Comparison of ENCODE assay signal across 8 cellular contexts in genomic region chr3:138174421-138175122, GRCh38. TPM values are rescaled to one million over a fixed set of nuclear protein-coding genes. Genes with fewer than 3 reads are reported as not detected.
DNase-seq lines count a peak whose midpoint lies in the region; ATAC-seq, FAIRE-seq and TF ChIP-seq lines count a peak whose summit lies in the region.

Gene DBR1 (minus strand): TSS chr3:138174921. CDS start chr3:138174795, 126 bp downstream.

- H3K9ac ChIP-seq in adipocyte (ENCODE audit: low read length) (peak within 1 kb of the TSS; percentile 89), trophoblast cell (ENCODE audit: low read length) (peak within 1 kb of the TSS; percentile 73)

- in situ Hi-C loops in transverse colon (cut with MboI; ENCODE audit: low pct_ligation_motif_present in 1 of 4, low pct_unique_long_range_greater_than_20kb in 1 of 4, low sequenced_read_pairs in 3 of 4): no loop called here

- H3K9me3 ChIP-seq in adipocyte (ENCODE audit: control insufficient read depth, low read length) (no peaks in the 10 kb centered on the region), trophoblast cell (ENCODE audit: insufficient read depth, low read depth, low read length) (no peaks in the 10 kb centered on the region), transverse colon (no peaks in the 10 kb centered on the region)

- DNase-seq in GM12892 (ENCODE audit: insufficient read length) (peak; percentile 48), NCI-H1417 treated with DMSO at 0.1 percent for 48 hours (lab: John Stamatoyannopoulos, UW) (peak; percentile 69), T-cell (peak; percentile 49 to 77 (median 66)), adipocyte (ENCODE audit: low read depth) (peak; percentile 95), cardiac septum (ENCODE audit: low spot score) (peak; percentile 82), trophoblast cell (peak; percentile 75 to 89), transverse colon (peak; percentile 86)

- CTCF ChIA-PET in T-cell (lab: Charles Lee): interaction anchor here (0.5 to 3.6 kb wide), 8 partner anchors 8 to 1196 kb away, joined by 3 to 23 read pairs (median 4); partner anchors contain the start of gene ARMC8 (in 1 of the 2)

- no peaks in the 10 kb centered on the region for H3K27me3 Mint-ChIP-seq in T-cell

- H3K4me2 ChIP-seq in trophoblast cell (ENCODE audit: low read length): peak within 1 kb of the TSS; percentile 74

- no peaks in the 10 kb centered on the region for H3K27me3 ChIP-seq in adipocyte (replicated peaks; ENCODE audit: control insufficient read depth, insufficient read depth, low read length)
- H3K27me3 ChIP-seq in trophoblast cell (ENCODE audit: insufficient read depth, low read length): no peaks in the 10 kb centered on the region
- no peaks in the 10 kb centered on the region for H3K27me3 ChIP-seq in transverse colon

- H2BK120ac ChIP-seq in trophoblast cell (ENCODE audit: insufficient read depth, low read length, poor library complexity): peak within 1 kb of the TSS; percentile 18

- peak within 1 kb of the TSS; percentile 94 for H3K18ac ChIP-seq in trophoblast cell (ENCODE audit: low read length)

- H3K4ac ChIP-seq in trophoblast cell (ENCODE audit: low read depth, low read length): peak within 1 kb of the TSS; percentile 96

- intact Hi-C loops in cardiac septum (cut with DNase I) (loop anchor here (5.0 kb wide), 1 partner anchor 107 kb away; no protein-coding TSS in a partner anchor), transverse colon (cut with DNase I; ENCODE audit: low total_unique reads) (no loop called here)

- H3K4me3 ChIP-seq in adipocyte (ENCODE audit: low read length): peak within 1 kb of the TSS; percentile 91
- peak within 1 kb of the TSS; percentile 82 for H3K4me3 ChIP-seq in trophoblast cell (ENCODE audit: low read depth, low read length)
- peak within 1 kb of the TSS; percentile 54 to 88 (median 70) for H3K4me3 ChIP-seq in transverse colon

- H2AK5ac ChIP-seq in trophoblast cell (ENCODE audit: low read length): no peak within 1 kb of the TSS

- peak within 1 kb of the TSS; percentile 86 to 99 (median 98) for H3K4me3 Mint-ChIP-seq in T-cell

- H3K27ac Mint-ChIP-seq in T-cell: peak within 1 kb of the TSS; percentile 97 to 100

- H3K79me1 ChIP-seq in trophoblast cell (ENCODE audit: low read length): peaks cover 5% of the 10 kb centered on the region

- no peak for TF ChIP-seq EP300 in transverse colon (IDR thresholded peaks at IDR 0.05; ENCODE audit: low read depth)

- ATAC-seq in HG02798 (IDR thresholded peaks at IDR 0.05; ENCODE audit: poor library complexity, unreplicated experiment) (peak; percentile 94), T-cell (replicated peaks in 1 of 4) (peak; percentile 90 to 93 (median 92))

- peak within 1 kb of the TSS; percentile 99 for H3K14ac ChIP-seq in trophoblast cell (ENCODE audit: low read length)

- H3K36me3 ChIP-seq in adipocyte (ENCODE audit: control insufficient read depth, insufficient read depth, low read length, severe bottlenecking) (peaks cover 23% of the 10 kb centered on the region), trophoblast cell (ENCODE audit: control insufficient read depth in 1 of 2, insufficient read depth in 2 of 2, low read length in 2 of 2) (peaks cover 5 to 6% of the 10 kb centered on the region in 2 experiments), transverse colon (peaks cover 0 to 14% (median 4%) of the 10 kb centered on the region in 4 donors)

- peak within 1 kb of the TSS; percentile 92 for H2BK5ac ChIP-seq in trophoblast cell (ENCODE audit: low read depth, low read length, poor library complexity)

- no peaks in the 10 kb centered on the region for H3K9me3 Mint-ChIP-seq in T-cell

- H3K36me3 Mint-ChIP-seq in T-cell: peaks cover 11% of the 10 kb centered on the region

- H3K23ac ChIP-seq in trophoblast cell (ENCODE audit: low read length): no peak within 1 kb of the TSS

- peak; percentile 91 for FAIRE-seq in GM12892 (lab: Jason Lieb, UNC)

- TF ChIP-seq POLR2A in GM12892 (IDR thresholded peaks at IDR 0.05; ENCODE audit: low read depth, low read length) (peak; percentile 96), transverse colon (IDR thresholded peaks at IDR 0.05) (peak; percentile 94)

- POLR2A ChIA-PET in T-cell (lab: Charles Lee): interaction anchor here in 1 of 2 donors (0.5 to 2.3 kb wide), 5 partner anchors 12 to 1215 kb away, joined by 3 to 23 read pairs (median 6); partner anchors contain the start of genes ARMC8 and COPB2

- peaks cover 4% of the 10 kb centered on the region for H3K79me2 ChIP-seq in trophoblast cell (ENCODE audit: control insufficient read depth, insufficient read depth, low read length, poor library complexity)

- H2BK12ac ChIP-seq in trophoblast cell (ENCODE audit: low read length): no peak within 1 kb of the TSS

- TF ChIP-seq CTCF in transverse colon (IDR thresholded peaks at IDR 0.05): peak in 1 of 5 experiments; percentile 22

- H2AFZ ChIP-seq in trophoblast cell (ENCODE audit: insufficient read depth, low read length, poor library complexity): peak within 1 kb of the TSS; percentile 93

- peak within 1 kb of the TSS; percentile 97 for H4K12ac ChIP-seq in trophoblast cell (ENCODE audit: low read depth, low read length)

- WGBS in trophoblast cell (ENCODE audit: extremely low coverage, insufficient coverage, insufficient read length): no CpG with 5 or more reads among the region's 38 CpGs
- 0% methylated on average over 2 to 38 of the region's 38 CpGs for WGBS in transverse colon (ENCODE audit: low coverage in 1 of 2), 2 donors

- peaks cover 3% of the 10 kb centered on the region for H3K4me1 ChIP-seq in adipocyte (ENCODE audit: control insufficient read depth, insufficient read depth, low read length)
- H3K4me1 ChIP-seq in trophoblast cell (ENCODE audit: control insufficient read depth in 1 of 2, insufficient read depth in 2 of 2, low read length in 2 of 2): peaks cover 0 to 3% of the 10 kb centered on the region in 2 experiments
- peaks cover 10 to 24% (median 13%) of the 10 kb centered on the region in 4 donors for H3K4me1 ChIP-seq in transverse colon

- peaks cover 37 to 50% (median 45%) of the 10 kb centered on the region in 3 donors for H3K4me1 Mint-ChIP-seq in T-cell

- peak within 1 kb of the TSS; percentile 99 for H4K8ac ChIP-seq in trophoblast cell (ENCODE audit: low read depth, low read length)

- H4K91ac ChIP-seq in trophoblast cell (ENCODE audit: low read depth, low read length): peak within 1 kb of the TSS; percentile 98

- H3K27ac ChIP-seq in trophoblast cell (ENCODE audit: low read depth, low read length) (peak within 1 kb of the TSS; percentile 30), transverse colon (peak within 1 kb of the TSS; percentile 84 to 90 (median 87))

RNA-seq across cellular contexts. Expression of gene DBR1, which starts in this region (rescaled TPM):
- 11.3 TPM for polyA plus RNA-seq in GM12892 (2012; ENCODE audit: missing spikeins)
- 10 to 100 TPM; 13.1 to 32.2 (median 27.2) TPM for total RNA-seq in T-cell
- total RNA-seq in cardiac septum: 7.4 TPM
- polyA plus RNA-seq in trophoblast cell (2013): 8.9 and 9.4 TPM in 2 replicates
- total RNA-seq in transverse colon: 1 to 10 TPM in 3 of 4 donors, not detected in 1; 7.5 to 8.9 (median 7.8) TPM

Comparison
In these comparisons a context has a peak if more than half of its experiments do, and no peak if none do; other contexts are left out.
1. Peak in every context shown above with its lines: DNase-seq, ATAC-seq, H3K4me3 ChIP-seq and H3K27ac ChIP-seq.